ENCODE assay signal across 8 cellular contexts in genomic region chr15:74291101-74292071, GRCh38. TPM values are rescaled to one million over a fixed set of nuclear protein-coding genes. Genes with fewer than 3 reads are reported as not detected.
A peak's percentile ranks its signal among the peaks of the same experiment; 100 is the strongest.
DNase-seq lines count a peak whose midpoint lies in the region; ATAC-seq and TF ChIP-seq lines count a peak whose summit lies in the region.

No MANE protein-coding gene starts in this region.

- H3K4me1 Mint-ChIP-seq in activated CD8-positive, alpha-beta T cell treated with anti-CD3 and anti-CD28 coated beads for 36 hours (ENCODE audit: low read depth) = peaks cover 13% of the 10 kb centered on the region
- H3K4me1 Mint-ChIP-seq in memory B cell = peaks cover 3% of the 10 kb centered on the region

- POLR2A ChIA-PET in activated CD8-positive, alpha-beta T cell treated with anti-CD3 and anti-CD28 coated beads for 36 hours (lab: Charles Lee) = interaction anchor here (0.6 kb wide), 1 partner anchor 119 kb away, joined by 3 read pairs; no protein-coding TSS in a partner anchor

- H3K4me3 Mint-ChIP-seq in activated CD8-positive, alpha-beta T cell treated with anti-CD3 and anti-CD28 coated beads for 36 hours = no peak overlapping the region
- no peak overlapping the region for H3K4me3 Mint-ChIP-seq in memory B cell

- intact Hi-C loops in activated CD8-positive, alpha-beta T cell treated with anti-CD3 and anti-CD28 coated beads for 36 hours (cut with micrococcal nuclease) = loop anchor here (10.0 kb wide), 1 partner anchor 67 kb away; no protein-coding TSS in a partner anchor

- DNase-seq in NCI-H1694 (lab: John Stamatoyannopoulos, UW) = peak; percentile 31
- DNase-seq in NCI-H1694 treated with DMSO at 0.1 percent for 48 hours (lab: John Stamatoyannopoulos, UW) = no peak
- DNase-seq in NCI-H510A treated with DMSO at 0.1 percent for 48 hours (lab: John Stamatoyannopoulos, UW) = peak; percentile 83
- DNase-seq in activated CD8-positive, alpha-beta T cell treated with anti-CD3 and anti-CD28 coated beads for 36 hours = peak; percentile 93
- DNase-seq in effector memory CD4-positive, alpha-beta T cell = peak in 2 of 3 donors; percentile 10 to 16
- peak; percentile 45 to 57 for DNase-seq in memory B cell (ENCODE audit: low spot score in 2 of 2)
- peak; percentile 77 to 81 for DNase-seq in stimulated activated CD8-positive, alpha-beta memory T cell treated with anti-CD3 and anti-CD28 coated beads, Interleukin-2, amount 100 ng/mL, for 48 hours (ENCODE audit: low read depth in 2 of 2)

- peaks cover 21% of the 10 kb centered on the region for H3K27me3 Mint-ChIP-seq in activated CD8-positive, alpha-beta T cell treated with anti-CD3 and anti-CD28 coated beads for 36 hours
- H3K27me3 Mint-ChIP-seq in memory B cell = peaks cover 24% of the 10 kb centered on the region

- H3K9me3 Mint-ChIP-seq in activated CD8-positive, alpha-beta T cell treated with anti-CD3 and anti-CD28 coated beads for 36 hours = no peaks in the 10 kb centered on the region
- peaks cover 1% of the 10 kb centered on the region for H3K9me3 Mint-ChIP-seq in memory B cell

- no peaks in the 10 kb centered on the region for H3K36me3 Mint-ChIP-seq in activated CD8-positive, alpha-beta T cell treated with anti-CD3 and anti-CD28 coated beads for 36 hours (ENCODE audit: low read depth)
- H3K36me3 Mint-ChIP-seq in memory B cell = no peaks in the 10 kb centered on the region

- CTCF ChIA-PET in activated CD8-positive, alpha-beta T cell treated with anti-CD3 and anti-CD28 coated beads for 36 hours (lab: Charles Lee) = interaction anchor here (1.1 to 1.3 kb wide), 2 partner anchors 16 to 17 kb away, joined by 3 read pairs; no protein-coding TSS in a partner anchor

- no peaks in the 10 kb centered on the region for H3K4me1 ChIP-seq in effector memory CD4-positive, alpha-beta T cell (ENCODE audit: control insufficient read depth, insufficient read depth, low read length, poor library complexity, severe bottlenecking)

- TF ChIP-seq CTCF in activated CD8-positive, alpha-beta T cell treated with anti-CD3 and anti-CD28 coated beads for 36 hours (IDR thresholded peaks at IDR 0.05) = no peak

- no peak overlapping the region for H3K4me3 ChIP-seq in effector memory CD4-positive, alpha-beta T cell (ENCODE audit: insufficient read depth, low read depth, low read length, poor library complexity, severe bottlenecking)

- peak overlapping the region; percentile 84 for H3K27ac Mint-ChIP-seq in activated CD8-positive, alpha-beta T cell treated with anti-CD3 and anti-CD28 coated beads for 36 hours
- H3K27ac Mint-ChIP-seq in memory B cell = no peak overlapping the region

- no peaks in the 10 kb centered on the region for H3K36me3 ChIP-seq in effector memory CD4-positive, alpha-beta T cell (ENCODE audit: control insufficient read depth, insufficient read depth, low read length)

- H3K27me3 ChIP-seq in effector memory CD4-positive, alpha-beta T cell (replicated peaks; ENCODE audit: control insufficient read depth, insufficient read depth, low read length, poor library complexity, severe bottlenecking) = peaks cover 5% of the 10 kb centered on the region

- ATAC-seq in activated CD8-positive, alpha-beta T cell treated with anti-CD3 and anti-CD28 coated beads for 36 hours = peak; percentile 93
- peak; percentile 66 for ATAC-seq in memory B cell (ENCODE audit: low read depth)
- no peak for ATAC-seq in GM18511 (IDR thresholded peaks at IDR 0.05; ENCODE audit: unreplicated experiment)

- no peaks in the 10 kb centered on the region for H3K9me3 ChIP-seq in effector memory CD4-positive, alpha-beta T cell (ENCODE audit: control insufficient read depth, low read length)

- H3K27ac ChIP-seq in effector memory CD4-positive, alpha-beta T cell (ENCODE audit: insufficient read depth, low read length, poor library complexity, severe bottlenecking) = no peak overlapping the region

RNA-seq across cellular contexts. Expression of gene CCDC33, which starts 55.3 kb away (rescaled TPM):
- total RNA-seq in activated CD8-positive, alpha-beta T cell treated with anti-CD3 and anti-CD28 coated beads for 36 hours = under 1 TPM; 0.16 to 0.38 TPM
